Comparison of ENCODE assay signal across 21 cellular contexts in the genomic region with DNA sequence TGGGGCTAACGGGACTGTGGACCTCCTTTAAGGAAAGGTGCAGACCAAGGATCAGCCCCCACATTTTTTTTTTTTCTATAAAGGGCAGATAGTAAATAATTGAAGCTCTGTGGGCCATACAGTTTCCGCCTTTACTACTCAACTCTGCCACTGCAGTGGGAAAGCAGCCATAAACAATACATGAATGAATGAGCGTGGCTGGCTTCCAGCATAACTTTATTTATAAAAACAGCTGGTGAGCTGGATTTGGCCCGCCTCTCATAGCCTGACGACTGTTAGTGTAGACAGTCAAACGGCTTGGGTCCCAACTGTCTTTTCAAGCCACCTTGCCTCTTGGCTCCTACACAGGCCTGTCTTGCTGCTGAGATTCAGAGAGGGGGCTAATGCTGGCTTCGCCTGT.
DNase-seq lines count a peak whose midpoint lies in the region; ATAC-seq and TF ChIP-seq lines count a peak whose summit lies in the region.
"Had no signal": no experiment of that assay in that cellular context is flagged by ENCODE, and none has a peak within 500 bp of the region (broad histone marks: within the 10 kb centered on the region; RNA-seq: fewer than 3 reads in every experiment).

No MANE protein-coding gene starts in this region.

- TF ChIP-seq EP300 in gastroesophageal sphincter (IDR thresholded peaks at IDR 0.05), result no peak

- H3K36me3 ChIP-seq in gastroesophageal sphincter, result no peaks in the 10 kb centered on the region
- H3K36me3 ChIP-seq: neural progenitor cell, right atrium auricular region, upper lobe of left lung had no signal

- no peak for TF ChIP-seq CTCF in LNCaP clone FGC (IDR thresholded peaks at IDR 0.05; ENCODE audit: control insufficient read depth, extremely low read depth, insufficient read depth)
- TF ChIP-seq CTCF in gastroesophageal sphincter (IDR thresholded peaks at IDR 0.05), result no peak

- TF ChIP-seq POLR2A in gastroesophageal sphincter (IDR thresholded peaks at IDR 0.05), result no peak

- DNase-seq in Daoy (ENCODE audit: low read depth) (peak; percentile 41), LNCaP clone FGC (ENCODE audit: low read depth) (peak; percentile 10), NCI-H748 (lab: John Stamatoyannopoulos, UW; ENCODE audit: unreplicated experiment) (peak; percentile 83), myocyte (ENCODE audit: low read depth) (peak; percentile 21), NCI-H524 (lab: John Stamatoyannopoulos, UW) (no peak), ecto neural progenitor cell (ENCODE audit: low spot score) (no peak)
- DNase-seq: activated CD4-positive, alpha-beta memory T cell treated with anti-CD3 and anti-CD28 coated beads for 36 hours; activated CD8-positive, alpha-beta memory T cell treated with anti-CD3 and anti-CD28 coated beads, Interleukin-2, amount 50 U/mL, for 48 hours; effector memory CD4-positive, alpha-beta T cell; erythroblast; foreskin fibroblast; GOT3; NCI-H1048; stimulated activated CD4-positive, alpha-beta T cell treated with anti-CD3 and anti-CD28 coated beads, Interleukin-2, amount 100 ng/mL, for 48 hours; T-helper 1 cell; upper lobe of left lung had no signal

- H3K9me3 ChIP-seq in gastroesophageal sphincter, result no peaks in the 10 kb centered on the region
- H3K9me3 ChIP-seq: right atrium auricular region, upper lobe of left lung had no signal

- no peak for ATAC-seq in gastroesophageal sphincter

- peaks cover 22% of the 10 kb centered on the region for H3K27me3 ChIP-seq in gastroesophageal sphincter
- H3K27me3 ChIP-seq: neural progenitor cell, right atrium auricular region, upper lobe of left lung had no signal

- WGBS in gastroesophageal sphincter (ENCODE audit: low coverage in 1 of 2), 2 donors, result 27 to 32% methylated on average over 6 of the region's 7 CpGs

- no peak overlapping the region for H3K4me3 ChIP-seq in LNCaP clone FGC (ENCODE audit: low read depth, low read length)
- H3K4me3 ChIP-seq in gastroesophageal sphincter, result no peak overlapping the region
- H3K4me3 ChIP-seq: neural progenitor cell, right atrium auricular region, upper lobe of left lung had no signal

- no peaks in the 10 kb centered on the region for H3K4me1 ChIP-seq in gastroesophageal sphincter
- H3K4me1 ChIP-seq: parathyroid adenoma, right atrium auricular region, upper lobe of left lung had no signal

- no peak overlapping the region for H3K27ac ChIP-seq in gastroesophageal sphincter
- H3K27ac ChIP-seq: neural progenitor cell, parathyroid adenoma, right atrium auricular region, RWPE1, upper lobe of left lung had no signal

Comparison
In these comparisons a context has a peak if more than half of its experiments do, and no peak if none do; other contexts are left out.
1. DNase-seq: peak in Daoy (single experiment), LNCaP clone FGC (single experiment), NCI-H748 (single experiment) and myocyte (single experiment); none in NCI-H524 (0 of 2) and ecto neural progenitor cell (single experiment).